Comparison of ENCODE assay signal across 29 cellular contexts in genomic region chr2:106644623-106645022, GRCh38.
"Had no signal": no experiment of that assay in that cellular context is flagged by ENCODE, and none has a peak within 500 bp of the region (broad histone marks: within the 10 kb centered on the region; RNA-seq: fewer than 3 reads in every experiment).

No MANE protein-coding gene starts in this region.

- H3K9me3 ChIP-seq: ovary, psoas muscle, right lobe of liver, sigmoid colon, stomach, thoracic aorta, thyroid gland, tibial nerve, upper lobe of left lung, vagina had no signal

- H3K79me2 ChIP-seq: parathyroid adenoma had no signal

- H3K4me3 ChIP-seq: ovary, psoas muscle, right lobe of liver, sigmoid colon, stomach, thoracic aorta, thyroid gland, tibial nerve, upper lobe of left lung, vagina had no signal

- H3K27ac Mint-ChIP-seq: natural killer cell; nephron; progenitor cell of endocrine pancreas; stimulated activated effector memory CD8-positive, alpha-beta T cell treated with anti-CD3 and anti-CD28 coated beads, Interleukin-12 subunit alpha, Interleukin-12 subunit beta, amount 100 ng/mL, for 72 hours; stimulated activated naive B cell treated with anti-CD40 and anti-IgM and Interleukin-4, amounts not matched to agents 10 μg/mL and 1 μg/mL and 100 μg/mL, for 72 hours; stimulated activated naive CD8-positive, alpha-beta T cell treated with anti-CD3 and anti-CD28 coated beads, Interleukin-15, Interleukin-2, amounts not matched to agents 100 ng/mL and 50 ng/mL, for 24 hours had no signal

- H3K36me3 Mint-ChIP-seq: natural killer cell; stimulated activated effector memory CD8-positive, alpha-beta T cell treated with anti-CD3 and anti-CD28 coated beads, Interleukin-12 subunit alpha, Interleukin-12 subunit beta, amount 100 ng/mL, for 72 hours; stimulated activated naive B cell treated with anti-CD40 and anti-IgM and Interleukin-4, amounts not matched to agents 10 μg/mL and 1 μg/mL and 100 μg/mL, for 72 hours had no signal

- FAIRE-seq: small intestine, urothelium cell line had no signal

- H3K9ac ChIP-seq: parathyroid adenoma had no signal

- H3K27ac ChIP-seq: ovary, parathyroid adenoma, psoas muscle, right lobe of liver, sigmoid colon, stomach, thoracic aorta, thyroid gland, tibial nerve, upper lobe of left lung, vagina had no signal

- H3K4me3 Mint-ChIP-seq: natural killer cell; nephron; neural crest cell; stimulated activated effector memory CD8-positive, alpha-beta T cell treated with anti-CD3 and anti-CD28 coated beads, Interleukin-12 subunit alpha, Interleukin-12 subunit beta, amount 100 ng/mL, for 72 hours; stimulated activated naive B cell treated with anti-CD40 and anti-IgM and Interleukin-4, amounts not matched to agents 10 μg/mL and 1 μg/mL and 100 μg/mL, for 72 hours; stimulated activated naive CD8-positive, alpha-beta T cell treated with anti-CD3 and anti-CD28 coated beads, Interleukin-15, Interleukin-2, amounts not matched to agents 100 ng/mL and 50 ng/mL, for 24 hours had no signal

- ATAC-seq: natural killer cell; psoas muscle; right cardiac atrium; right lobe of liver; stimulated activated effector memory CD8-positive, alpha-beta T cell treated with anti-CD3 and anti-CD28 coated beads, Interleukin-12 subunit alpha, Interleukin-12 subunit beta, amount 100 ng/mL, for 72 hours; stimulated activated naive B cell treated with anti-CD40 and anti-IgM and Interleukin-4, amounts not matched to agents 10 μg/mL and 1 μg/mL and 100 μg/mL, for 72 hours had no signal

- H3K27me3 ChIP-seq: ovary, right lobe of liver, sigmoid colon, stomach, thyroid gland, tibial nerve, upper lobe of left lung, vagina had no signal

- DNase-seq: natural killer cell; occipital lobe; ovary; posterior cingulate gyrus; psoas muscle; right cardiac atrium; right lobe of liver; sigmoid colon; small intestine; stimulated activated CD4-positive, alpha-beta T cell treated with anti-CD3 and anti-CD28 coated beads, Interleukin-15, amount 100 ng/mL, for 24 hours; stimulated activated CD4-positive, alpha-beta T cell treated with anti-CD3 and anti-CD28 coated beads, Interleukin-2, amount 100 ng/mL, for 24 hours; stimulated activated CD4-positive, alpha-beta T cell treated with anti-CD3 and anti-CD28 coated beads, Interleukin-2, amount 100 ng/mL, for 48 hours; stimulated activated CD4-positive, alpha-beta T cell treated with anti-CD3 and anti-CD28 coated beads, Interleukin-4, amount 100 ng/mL, for 24 hours; stimulated activated naive B cell treated with anti-CD40 and anti-IgM and Interleukin-4, amounts not matched to agents 10 μg/mL and 1 μg/mL and 100 μg/mL, for 72 hours; stimulated activated naive CD4-positive, alpha-beta T cell treated with Interleukin-2 at 50 U/mL for 16 hours; stomach; thyroid gland; trophoblast cell; upper lobe of left lung had no signal

- H2AFZ ChIP-seq: parathyroid adenoma had no signal

- H3K4me1 Mint-ChIP-seq: natural killer cell; neural crest cell; stimulated activated effector memory CD8-positive, alpha-beta T cell treated with anti-CD3 and anti-CD28 coated beads, Interleukin-12 subunit alpha, Interleukin-12 subunit beta, amount 100 ng/mL, for 72 hours; stimulated activated naive B cell treated with anti-CD40 and anti-IgM and Interleukin-4, amounts not matched to agents 10 μg/mL and 1 μg/mL and 100 μg/mL, for 72 hours had no signal

- H3K4me1 ChIP-seq: parathyroid adenoma, psoas muscle, right lobe of liver, stomach, thyroid gland, tibial nerve, upper lobe of left lung had no signal

- H3K9me3 Mint-ChIP-seq: natural killer cell; nephron; stimulated activated effector memory CD8-positive, alpha-beta T cell treated with anti-CD3 and anti-CD28 coated beads, Interleukin-12 subunit alpha, Interleukin-12 subunit beta, amount 100 ng/mL, for 72 hours; stimulated activated naive B cell treated with anti-CD40 and anti-IgM and Interleukin-4, amounts not matched to agents 10 μg/mL and 1 μg/mL and 100 μg/mL, for 72 hours; stimulated activated naive CD8-positive, alpha-beta T cell treated with anti-CD3 and anti-CD28 coated beads, Interleukin-15, Interleukin-2, amounts not matched to agents 100 ng/mL and 50 ng/mL, for 24 hours had no signal

- H3K36me3 ChIP-seq: ovary, right lobe of liver, sigmoid colon, stomach, thoracic aorta, thyroid gland, tibial nerve, upper lobe of left lung, vagina had no signal
